17 cellular contexts compared by ENCODE assay signal in the genomic region with DNA sequence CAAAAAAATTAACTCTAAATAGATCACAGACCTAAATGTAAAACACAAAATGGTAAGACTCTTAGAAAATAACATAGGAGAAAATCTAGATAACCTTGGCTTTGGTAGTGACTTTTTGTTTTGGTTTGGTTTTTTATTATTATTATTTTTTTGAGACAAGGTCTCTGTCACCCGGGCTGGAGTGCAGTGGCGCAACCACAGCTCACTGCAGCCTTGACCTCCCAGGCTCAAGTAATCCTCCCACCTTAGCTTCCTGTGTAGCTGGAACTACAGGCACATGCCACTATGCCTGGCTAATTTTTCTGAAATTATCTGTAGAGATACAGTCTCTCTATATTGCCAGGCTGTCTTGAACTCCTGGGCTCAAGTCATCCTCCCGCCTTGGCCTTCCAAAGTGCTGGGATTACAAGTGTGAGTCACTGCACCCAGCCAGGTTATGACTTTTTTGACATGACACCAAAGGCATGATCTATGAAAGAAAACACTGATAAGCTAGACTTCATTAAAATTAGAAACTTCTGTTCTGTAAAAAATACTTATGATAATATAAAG.
A peak's percentile ranks its signal among the peaks of the same experiment; 100 is the strongest.
DNase-seq lines count a peak whose midpoint lies in the region; ATAC-seq, FAIRE-seq and TF ChIP-seq lines count a peak whose summit lies in the region.
"Had no signal": no experiment of that assay in that cellular context is flagged by ENCODE, and none has a peak within 500 bp of the region (broad histone marks: within the 10 kb centered on the region; RNA-seq: fewer than 3 reads in every experiment).

No MANE protein-coding gene starts in this region.

- CTCF ChIA-PET in HCT116 (lab: Charles Lee), result no interaction called here

- H2AFZ ChIP-seq in HCT116 (ENCODE audit: low read depth, low read length, poor library complexity, severe bottlenecking) (peak overlapping the region; percentile 73), astrocyte (ENCODE audit: low read depth, low read length) (no peak overlapping the region), smooth muscle cell (ENCODE audit: low read depth) (no peak overlapping the region)

- no TSS peak for BruUV-seq in HCT116 (replicated peaks; lab: Mats Ljungman, UMichigan)

- no peaks in the 10 kb centered on the region for H3K9me2 ChIP-seq in HCT116 (ENCODE audit: insufficient read depth)

- H3K4me1 ChIP-seq in HCT116 (ENCODE audit: control insufficient read depth in 1 of 2, insufficient read depth in 2 of 2, low read length in 2 of 2) (peaks cover 2 to 18% of the 10 kb centered on the region in 2 experiments; a peak in 3 of 4 replicates), astrocyte (ENCODE audit: insufficient read depth, low read length) (peaks cover 10% of the 10 kb centered on the region), smooth muscle cell (ENCODE audit: low read depth) (peaks cover 4% of the 10 kb centered on the region)

- intact Hi-C loops in HCT116 (cut with micrococcal nuclease), result no loop called here

- H3K4me3 Mint-ChIP-seq in astrocyte (ENCODE audit: unreplicated experiment), result no peak overlapping the region
- H3K4me3 Mint-ChIP-seq in activated T-cell treated with anti-CD3 and anti-CD28 coated beads, Interleukin-2, amount 50 U/mL, for 72 hours, result no peak overlapping the region
- H3K4me3 Mint-ChIP-seq: activated CD4-positive, alpha-beta memory T cell treated with anti-CD3 and anti-CD28 coated beads, Interleukin-2, amount 10 ng/mL, durations not matched to agents 7 days and 5 days; activated naive CD8-positive, alpha-beta T cell treated with anti-CD3 and anti-CD28 coated beads, Interleukin-2, amount 10 ng/mL, durations not matched to agents 7 days and 5 days; activated T-cell treated with anti-CD3 and anti-CD28 coated beads, Interleukin-2, amount 50 U/mL, for 24 hours; stimulated activated effector memory CD8-positive, alpha-beta T cell treated with anti-CD3 and anti-CD28 coated beads, Interleukin-12 subunit alpha, Interleukin-12 subunit beta, amount 100 ng/mL, for 72 hours; T-helper 17 cell had no signal

- TF ChIP-seq RAD21 in HCT116 (IDR thresholded peaks at IDR 0.05; ENCODE audit: low read depth), result no peak

- WGBS in smooth muscle cell (ENCODE audit: low lambda C conversion rate), result 34% methylated on average over 3 of the region's 3 CpGs

- H3K27ac ChIP-seq in HCT116 (ENCODE audit: low read depth, low read length) (no peak overlapping the region), astrocyte (ENCODE audit: low read depth, low read length) (peak overlapping the region; percentile 44), smooth muscle cell (ENCODE audit: low read depth) (peak overlapping the region; percentile 84)

- TF ChIP-seq CTCF in HCT116 (IDR thresholded peaks at IDR 0.05 in 2 of 3, conservative IDR thresholded peaks at IDR 0.05 in 1 of 3; ENCODE audit: borderline replicate concordance in 1 of 3, insufficient read depth in 1 of 3, low read depth in 2 of 3, low read length in 2 of 3) (no peak), astrocyte (IDR thresholded peaks at IDR 0.05; ENCODE audit: insufficient read depth, low read depth, low read length) (no peak), smooth muscle cell (IDR thresholded peaks at IDR 0.05; ENCODE audit: borderline replicate concordance, insufficient read depth, poor library complexity, severe bottlenecking) (no peak)

- no peaks in the 10 kb centered on the region for H3K36me3 Mint-ChIP-seq in astrocyte (ENCODE audit: low read depth, unreplicated experiment)
- H3K36me3 Mint-ChIP-seq in activated T-cell treated with anti-CD3 and anti-CD28 coated beads, Interleukin-2, amount 50 U/mL, for 72 hours (ENCODE audit: insufficient read depth in 2 of 2), result no peaks in the 10 kb centered on the region
- H3K36me3 Mint-ChIP-seq: activated naive CD8-positive, alpha-beta T cell treated with anti-CD3 and anti-CD28 coated beads, Interleukin-2, amount 10 ng/mL, durations not matched to agents 7 days and 5 days; stimulated activated effector memory CD8-positive, alpha-beta T cell treated with anti-CD3 and anti-CD28 coated beads, Interleukin-12 subunit alpha, Interleukin-12 subunit beta, amount 100 ng/mL, for 72 hours had no signal

- TF ChIP-seq POLR2A in HCT116 (IDR thresholded peaks at IDR 0.05; ENCODE audit: borderline replicate concordance, extremely low read depth, insufficient read depth, insufficient read length), result no peak

- POLR2A ChIA-PET in HCT116 (lab: Charles Lee), result no interaction called here

- H3K27ac Mint-ChIP-seq in astrocyte (ENCODE audit: unreplicated experiment), result no peak overlapping the region
- H3K27ac Mint-ChIP-seq in activated T-cell treated with anti-CD3 and anti-CD28 coated beads, Interleukin-2, amount 50 U/mL, for 72 hours, result no peak overlapping the region
- H3K27ac Mint-ChIP-seq: activated CD4-positive, alpha-beta memory T cell treated with anti-CD3 and anti-CD28 coated beads, Interleukin-2, amount 10 ng/mL, durations not matched to agents 7 days and 5 days; activated naive CD8-positive, alpha-beta T cell treated with anti-CD3 and anti-CD28 coated beads, Interleukin-2, amount 10 ng/mL, durations not matched to agents 7 days and 5 days; activated T-cell treated with anti-CD3 and anti-CD28 coated beads, Interleukin-2, amount 50 U/mL, for 24 hours; stimulated activated effector memory CD8-positive, alpha-beta T cell treated with anti-CD3 and anti-CD28 coated beads, Interleukin-12 subunit alpha, Interleukin-12 subunit beta, amount 100 ng/mL, for 72 hours; T-helper 17 cell had no signal

- no peak; the same call in 1 of the 2 replicates for ATAC-seq in HCT116
- no peak for ATAC-seq in HG03565 (IDR thresholded peaks at IDR 0.05; ENCODE audit: unreplicated experiment)
- no peak for ATAC-seq in GM21390 (IDR thresholded peaks at IDR 0.05; ENCODE audit: unreplicated experiment)
- ATAC-seq in activated T-cell treated with anti-CD3 and anti-CD28 coated beads, Interleukin-2, amount 50 U/mL, for 72 hours (replicated peaks in 1 of 2), result no peak
- ATAC-seq: left colon; stimulated activated effector memory CD8-positive, alpha-beta T cell treated with anti-CD3 and anti-CD28 coated beads, Interleukin-12 subunit alpha, Interleukin-12 subunit beta, amount 100 ng/mL, for 72 hours; T-helper 17 cell had no signal

- H3K4me3 ChIP-seq in HCT116 (replicated peaks in 1 of 2; ENCODE audit: low read depth in 1 of 2, low read length in 2 of 2) (no peak overlapping the region), astrocyte (ENCODE audit: insufficient read depth, low read depth, low read length) (no peak overlapping the region), smooth muscle cell (peak overlapping the region; percentile 17)

- H3K9me3 ChIP-seq in HCT116 (ENCODE audit: control insufficient read depth in 1 of 2, insufficient read depth in 1 of 2, low read depth in 1 of 2, low read length in 2 of 2) (no peaks in the 10 kb centered on the region), astrocyte (ENCODE audit: insufficient read depth, low read depth, low read length) (no peaks in the 10 kb centered on the region), smooth muscle cell (replicated peaks; ENCODE audit: low read depth) (no peaks in the 10 kb centered on the region)
- H3K9me3 ChIP-seq: Caco-2 had no signal

- no peaks in the 10 kb centered on the region for H3K79me2 ChIP-seq in HCT116 (ENCODE audit: insufficient read depth, low read length)
- no peaks in the 10 kb centered on the region for H3K79me2 ChIP-seq in astrocyte (ENCODE audit: insufficient read depth, low read length)
- H3K79me2 ChIP-seq in smooth muscle cell (ENCODE audit: low read depth), result no peaks in the 10 kb centered on the region

- no peaks in the 10 kb centered on the region for H4K20me1 ChIP-seq in HCT116 (ENCODE audit: insufficient read depth)
- no peaks in the 10 kb centered on the region for H4K20me1 ChIP-seq in astrocyte (ENCODE audit: insufficient read depth, low read length)
- no peaks in the 10 kb centered on the region for H4K20me1 ChIP-seq in smooth muscle cell (ENCODE audit: low read depth)

- peaks cover 6% of the 10 kb centered on the region for H3F3A ChIP-seq in smooth muscle cell (ENCODE audit: low read depth)

- RAD21 ChIA-PET in HCT116 (lab: Charles Lee; ENCODE audit: low non-redundant PET in 1 of 2, low total read pairs in 2 of 2, uncharacterized antibody in 2 of 2, unreplicated experiment in 2 of 2), result no interaction called here

- H3K9me3 Mint-ChIP-seq in astrocyte (ENCODE audit: unreplicated experiment), result no peaks in the 10 kb centered on the region
- no peaks in the 10 kb centered on the region for H3K9me3 Mint-ChIP-seq in activated T-cell treated with anti-CD3 and anti-CD28 coated beads, Interleukin-2, amount 50 U/mL, for 72 hours
- H3K9me3 Mint-ChIP-seq: activated CD4-positive, alpha-beta memory T cell treated with anti-CD3 and anti-CD28 coated beads, Interleukin-2, amount 10 ng/mL, durations not matched to agents 7 days and 5 days; activated naive CD8-positive, alpha-beta T cell treated with anti-CD3 and anti-CD28 coated beads, Interleukin-2, amount 10 ng/mL, durations not matched to agents 7 days and 5 days; activated T-cell treated with anti-CD3 and anti-CD28 coated beads, Interleukin-2, amount 50 U/mL, for 24 hours; stimulated activated effector memory CD8-positive, alpha-beta T cell treated with anti-CD3 and anti-CD28 coated beads, Interleukin-12 subunit alpha, Interleukin-12 subunit beta, amount 100 ng/mL, for 72 hours had no signal

- peaks cover 9% of the 10 kb centered on the region for H3K27me3 Mint-ChIP-seq in astrocyte (ENCODE audit: low read depth, unreplicated experiment)
- H3K27me3 Mint-ChIP-seq in activated T-cell treated with anti-CD3 and anti-CD28 coated beads, Interleukin-2, amount 50 U/mL, for 72 hours (ENCODE audit: low read depth), result peaks cover 7% of the 10 kb centered on the region

- DNase-seq in HCT116 (ENCODE audit: low read depth, low spot score), result no peak
- DNase-seq in astrocyte (ENCODE audit: low read depth), result no peak
- peak; percentile 9 for DNase-seq in kidney glomerular epithelial cell (lab: John Stamatoyannopoulos, UW)
- no peak for DNase-seq in smooth muscle cell (lab: John Stamatoyannopoulos, UW; ENCODE audit: unreplicated experiment)
- no peak for DNase-seq in NCI-H446 treated with DMSO at 0.1 percent for 48 hours (lab: John Stamatoyannopoulos, UW)
- DNase-seq in activated T-cell treated with anti-CD3 and anti-CD28 coated beads, Interleukin-2, amount 50 U/mL, for 72 hours, result no peak
- DNase-seq: activated CD4-positive, alpha-beta memory T cell treated with anti-CD3 and anti-CD28 coated beads, Interleukin-2, amount 10 ng/mL, durations not matched to agents 7 days and 5 days; activated naive CD8-positive, alpha-beta T cell treated with anti-CD3 and anti-CD28 coated beads, Interleukin-2, amount 10 ng/mL, durations not matched to agents 7 days and 5 days; activated T-cell treated with anti-CD3 and anti-CD28 coated beads, Interleukin-2, amount 50 U/mL, for 24 hours; Caco-2; central memory CD4-positive, alpha-beta T cell; SHP77; T-helper 17 cell had no signal

- H3K36me3 ChIP-seq in HCT116 (ENCODE audit: control insufficient read depth in 1 of 2, insufficient read depth in 2 of 2, low read length in 2 of 2) (no peaks in the 10 kb centered on the region), astrocyte (ENCODE audit: insufficient read depth, low read length) (no peaks in the 10 kb centered on the region), smooth muscle cell (ENCODE audit: low read depth) (no peaks in the 10 kb centered on the region)

- H3K4me2 ChIP-seq in HCT116 (ENCODE audit: low read length), result peak overlapping the region; percentile 30; the same call in 1 of the 2 replicates
- no peak overlapping the region for H3K4me2 ChIP-seq in astrocyte (ENCODE audit: low read length)
- H3K4me2 ChIP-seq in smooth muscle cell, result peak overlapping the region; percentile 80

- no peak for FAIRE-seq in astrocyte (lab: Jason Lieb, UNC)

- H3K27me3 ChIP-seq in HCT116 (ENCODE audit: insufficient read depth, low read length) (no peaks in the 10 kb centered on the region), astrocyte (ENCODE audit: insufficient read depth, low read length) (peaks cover 11% of the 10 kb centered on the region), smooth muscle cell (ENCODE audit: low read depth) (no peaks in the 10 kb centered on the region)

- H3K9ac ChIP-seq in HCT116 (ENCODE audit: low read length) (no peak overlapping the region), astrocyte (ENCODE audit: low read length) (peak overlapping the region; percentile 52), smooth muscle cell (ENCODE audit: low read depth) (no peak overlapping the region)

- peaks cover 14% of the 10 kb centered on the region for H3K4me1 Mint-ChIP-seq in astrocyte (ENCODE audit: low read depth, unreplicated experiment)
- no peaks in the 10 kb centered on the region for H3K4me1 Mint-ChIP-seq in activated T-cell treated with anti-CD3 and anti-CD28 coated beads, Interleukin-2, amount 50 U/mL, for 72 hours (ENCODE audit: low read depth)
- H3K4me1 Mint-ChIP-seq: activated CD4-positive, alpha-beta memory T cell treated with anti-CD3 and anti-CD28 coated beads, Interleukin-2, amount 10 ng/mL, durations not matched to agents 7 days and 5 days; activated naive CD8-positive, alpha-beta T cell treated with anti-CD3 and anti-CD28 coated beads, Interleukin-2, amount 10 ng/mL, durations not matched to agents 7 days and 5 days; stimulated activated effector memory CD8-positive, alpha-beta T cell treated with anti-CD3 and anti-CD28 coated beads, Interleukin-12 subunit alpha, Interleukin-12 subunit beta, amount 100 ng/mL, for 72 hours; T-helper 17 cell had no signal
